8 cellular contexts compared by ENCODE assay signal in genomic region chr16:85615852-85616607, GRCh38. TPM values are rescaled to one million over a fixed set of nuclear protein-coding genes. Genes with fewer than 3 reads are reported as not detected.
A peak's percentile ranks its signal among the peaks of the same experiment; 100 is the strongest.
DNase-seq lines count a peak whose midpoint lies in the region; ATAC-seq and TF ChIP-seq lines count a peak whose summit lies in the region.

No MANE protein-coding gene starts in this region.

- 35 to 43% methylated on average over 13 to 21 of the region's 21 CpGs for WGBS in endodermal cell (ENCODE audit: insufficient coverage in 1 of 2, insufficient read length in 1 of 2), 2 experiments

- H3K36me3 ChIP-seq in endodermal cell (ENCODE audit: control insufficient read depth, insufficient read depth, low read length): peaks cover 23% of the 10 kb centered on the region

- H3K9ac ChIP-seq in endodermal cell (ENCODE audit: extremely low read depth, low read length, poor library complexity, severe bottlenecking): peak overlapping the region; percentile 73

- H3K9me3 ChIP-seq in endodermal cell (ENCODE audit: control insufficient read depth, low read length): no peaks in the 10 kb centered on the region

- peak; percentile 95 for DNase-seq in GM12865 (ENCODE audit: low read depth)
- peak; percentile 95 for DNase-seq in NOMO-1 (lab: John Stamatoyannopoulos, UW; ENCODE audit: unreplicated experiment in 2 of 2)
- peak; percentile 94 for DNase-seq in activated CD8-positive, alpha-beta memory T cell treated with anti-CD3 and anti-CD28 coated beads, Interleukin-2, amount 10 ng/mL, durations not matched to agents 7 days and 5 days
- DNase-seq in endodermal cell: peak; percentile 95
- DNase-seq in middle frontal gyrus (ENCODE audit: extremely low spot score, low spot score): peak; percentile 29
- peak; percentile 58 to 59 for DNase-seq in stimulated activated CD8-positive, alpha-beta memory T cell treated with anti-CD3 and anti-CD28 coated beads, Interleukin-2, amount 100 ng/mL, for 1 hour (ENCODE audit: low read depth in 2 of 2)
- no peak for DNase-seq in NCI-H774 (lab: John Stamatoyannopoulos, UW)

- no peak overlapping the region for H3K27ac ChIP-seq in endodermal cell (ENCODE audit: low read depth, low read length)

- H3K4me1 Mint-ChIP-seq in activated CD8-positive, alpha-beta memory T cell treated with anti-CD3 and anti-CD28 coated beads, Interleukin-2, amount 10 ng/mL, durations not matched to agents 7 days and 5 days: peaks cover 26% of the 10 kb centered on the region
- peaks cover 43% of the 10 kb centered on the region for H3K4me1 Mint-ChIP-seq in endodermal cell

- H3K27me3 Mint-ChIP-seq in activated CD8-positive, alpha-beta memory T cell treated with anti-CD3 and anti-CD28 coated beads, Interleukin-2, amount 10 ng/mL, durations not matched to agents 7 days and 5 days: no peaks in the 10 kb centered on the region
- H3K27me3 Mint-ChIP-seq in endodermal cell (ENCODE audit: insufficient read depth): no peaks in the 10 kb centered on the region

- peaks cover 3% of the 10 kb centered on the region for H3K36me3 Mint-ChIP-seq in activated CD8-positive, alpha-beta memory T cell treated with anti-CD3 and anti-CD28 coated beads, Interleukin-2, amount 10 ng/mL, durations not matched to agents 7 days and 5 days
- H3K36me3 Mint-ChIP-seq in endodermal cell (ENCODE audit: low read depth): peaks cover 25% of the 10 kb centered on the region

- peak overlapping the region; percentile 80 for H3K27ac Mint-ChIP-seq in activated CD8-positive, alpha-beta memory T cell treated with anti-CD3 and anti-CD28 coated beads, Interleukin-2, amount 10 ng/mL, durations not matched to agents 7 days and 5 days
- peak overlapping the region; percentile 82 for H3K27ac Mint-ChIP-seq in endodermal cell

- H3K9me3 Mint-ChIP-seq in activated CD8-positive, alpha-beta memory T cell treated with anti-CD3 and anti-CD28 coated beads, Interleukin-2, amount 10 ng/mL, durations not matched to agents 7 days and 5 days (ENCODE audit: low read depth): no peaks in the 10 kb centered on the region
- no peaks in the 10 kb centered on the region for H3K9me3 Mint-ChIP-seq in endodermal cell

- H3K4me1 ChIP-seq in endodermal cell (ENCODE audit: control insufficient read depth, insufficient read depth, low read length): peaks cover 16% of the 10 kb centered on the region

- H3K27me3 ChIP-seq in endodermal cell (ENCODE audit: control insufficient read depth, insufficient read depth, low read length, poor library complexity, severe bottlenecking): no peaks in the 10 kb centered on the region

- ATAC-seq in HG02852 (IDR thresholded peaks at IDR 0.05; ENCODE audit: unreplicated experiment): peak; percentile 33
- ATAC-seq in activated CD8-positive, alpha-beta memory T cell treated with anti-CD3 and anti-CD28 coated beads, Interleukin-2, amount 10 ng/mL, durations not matched to agents 7 days and 5 days: peak; percentile 52

- TF ChIP-seq CTCF in GM12865 (IDR thresholded peaks at IDR 0.05; ENCODE audit: insufficient read depth, low read depth, low read length, missing control alignments) (peak; percentile 98), endodermal cell (conservative IDR thresholded peaks at IDR 0.05) (peak; percentile 96)

- H3K4me3 ChIP-seq in GM12865 (ENCODE audit: low read depth, low read length) (peak overlapping the region; percentile 40), endodermal cell (ENCODE audit: low read length) (peak overlapping the region; percentile 86)

- H3K4me3 Mint-ChIP-seq in activated CD8-positive, alpha-beta memory T cell treated with anti-CD3 and anti-CD28 coated beads, Interleukin-2, amount 10 ng/mL, durations not matched to agents 7 days and 5 days: peak overlapping the region; percentile 66
- H3K4me3 Mint-ChIP-seq in endodermal cell: peak overlapping the region; percentile 71

- CTCF ChIA-PET in activated CD8-positive, alpha-beta memory T cell treated with anti-CD3 and anti-CD28 coated beads, Interleukin-2, amount 10 ng/mL, durations not matched to agents 7 days and 5 days (lab: Charles Lee): interaction anchor here (0.6 to 10.6 kb wide), 53 partner anchors 9 to 589 kb away, joined by 3 to 237 read pairs (median 4); partner anchors contain the start of genes C16orf74, GINS2 and KIAA0513

RNA-seq across cellular contexts. Expression of gene GSE1, which starts 2.9 kb away (rescaled TPM):
- total RNA-seq in activated CD8-positive, alpha-beta memory T cell treated with anti-CD3 and anti-CD28 coated beads, Interleukin-2, amount 10 ng/mL, durations not matched to agents 7 days and 5 days: 10 to 100 TPM; 43.1 to 55.1 TPM
- total RNA-seq in endodermal cell: 100 to 1,000 TPM; 108 to 128 TPM
- polyA plus RNA-seq in endodermal cell (2013, experiment 1 of 2): 55.0 TPM
- 54.2 TPM for polyA plus RNA-seq in endodermal cell (2013, experiment 2 of 2)
